13 cellular contexts compared by ENCODE assay signal in genomic region chr17:40580140-40580539, GRCh38. TPM values are rescaled to one million over a fixed set of nuclear protein-coding genes. Genes with fewer than 3 reads are reported as not detected.
A peak's percentile ranks its signal among the peaks of the same experiment; 100 is the strongest.
DNase-seq lines count a peak whose midpoint lies in the region; ATAC-seq lines count a peak whose summit lies in the region.
"Had no signal": no experiment of that assay in that cellular context is flagged by ENCODE, and none has a peak within 500 bp of the region (broad histone marks: within the 10 kb centered on the region; RNA-seq: fewer than 3 reads in every experiment).

No MANE protein-coding gene starts in this region.

- H3K27me3 Mint-ChIP-seq in activated T-cell treated with anti-CD3 and anti-CD28 coated beads, Interleukin-2, amount 50 U/mL, for 24 hours, result no peaks in the 10 kb centered on the region
- H3K27me3 Mint-ChIP-seq in T-cell, result no peaks in the 10 kb centered on the region
- no peaks in the 10 kb centered on the region for H3K27me3 Mint-ChIP-seq in activated naive CD8-positive, alpha-beta T cell treated with anti-CD3 and anti-CD28 coated beads, Interleukin-2, amount 50 U/mL, for 24 hours
- no peaks in the 10 kb centered on the region for H3K27me3 Mint-ChIP-seq in stimulated activated memory B cell treated with anti-CD40 and anti-IgM and Interleukin-4, amounts not matched to agents 10 μg/mL and 1 μg/mL and 100 μg/mL, for 72 hours

- no peak for DNase-seq in activated T-cell treated with anti-CD3 and anti-CD28 coated beads, Interleukin-2, amount 50 U/mL, for 24 hours
- DNase-seq in activated T-cell treated with anti-CD3 and anti-CD28 coated beads, Interleukin-2, amount 50 U/mL, for 1 hour, result no peak
- no peak for DNase-seq in T-cell
- DNase-seq in activated naive CD8-positive, alpha-beta T cell treated with anti-CD3 and anti-CD28 coated beads, Interleukin-2, amount 50 U/mL, for 24 hours, result no peak
- no peak for DNase-seq in activated CD8-positive, alpha-beta memory T cell treated with anti-CD3 and anti-CD28 coated beads for 24 hours
- DNase-seq in DMS153 (lab: John Stamatoyannopoulos, UW), result no peak
- DNase-seq: Caco-2; H9; NCI-H1105 treated with DMSO at 0.1 percent for 48 hours; NCI-H1694 treated with DMSO at 0.1 percent for 48 hours; NK-92 treated with Interleukin-12 subunit alpha and Interleukin-12 subunit beta, amount 100 ng/mL, for 24 hours had no signal

- peaks cover 91% of the 10 kb centered on the region for H3K4me1 Mint-ChIP-seq in activated T-cell treated with anti-CD3 and anti-CD28 coated beads, Interleukin-2, amount 50 U/mL, for 24 hours (ENCODE audit: low read depth)
- H3K4me1 Mint-ChIP-seq in T-cell, result peaks cover 91 to 94% (median 91%) of the 10 kb centered on the region in 3 donors
- peaks cover 88% of the 10 kb centered on the region for H3K4me1 Mint-ChIP-seq in activated naive CD8-positive, alpha-beta T cell treated with anti-CD3 and anti-CD28 coated beads, Interleukin-2, amount 50 U/mL, for 24 hours
- H3K4me1 Mint-ChIP-seq in stimulated activated memory B cell treated with anti-CD40 and anti-IgM and Interleukin-4, amounts not matched to agents 10 μg/mL and 1 μg/mL and 100 μg/mL, for 72 hours, result peaks cover 77% of the 10 kb centered on the region

- peak overlapping the region; percentile 42 for H3K27ac Mint-ChIP-seq in activated T-cell treated with anti-CD3 and anti-CD28 coated beads, Interleukin-2, amount 50 U/mL, for 24 hours
- peak overlapping the region; percentile 87 to 96 for H3K27ac Mint-ChIP-seq in T-cell
- H3K27ac Mint-ChIP-seq in activated naive CD8-positive, alpha-beta T cell treated with anti-CD3 and anti-CD28 coated beads, Interleukin-2, amount 50 U/mL, for 24 hours, result peak overlapping the region; percentile 49
- H3K27ac Mint-ChIP-seq in stimulated activated memory B cell treated with anti-CD40 and anti-IgM and Interleukin-4, amounts not matched to agents 10 μg/mL and 1 μg/mL and 100 μg/mL, for 72 hours, result peak overlapping the region; percentile 61
- H3K27ac Mint-ChIP-seq: H9 had no signal

- CTCF ChIA-PET in T-cell (lab: Charles Lee), result interaction anchor here in 1 of 2 donors (0.6 kb wide), 1 partner anchor 48 kb away, joined by 3 read pairs; no protein-coding TSS in a partner anchor

- H3K9me3 Mint-ChIP-seq in activated T-cell treated with anti-CD3 and anti-CD28 coated beads, Interleukin-2, amount 50 U/mL, for 24 hours, result peaks cover 25% of the 10 kb centered on the region
- H3K9me3 Mint-ChIP-seq in T-cell, result peaks cover 2 to 11% (median 8%) of the 10 kb centered on the region in 3 donors
- peaks cover 19% of the 10 kb centered on the region for H3K9me3 Mint-ChIP-seq in activated naive CD8-positive, alpha-beta T cell treated with anti-CD3 and anti-CD28 coated beads, Interleukin-2, amount 50 U/mL, for 24 hours
- peaks cover 9% of the 10 kb centered on the region for H3K9me3 Mint-ChIP-seq in stimulated activated memory B cell treated with anti-CD40 and anti-IgM and Interleukin-4, amounts not matched to agents 10 μg/mL and 1 μg/mL and 100 μg/mL, for 72 hours

- H3K4me3 Mint-ChIP-seq in activated T-cell treated with anti-CD3 and anti-CD28 coated beads, Interleukin-2, amount 50 U/mL, for 24 hours, result no peak overlapping the region
- peak overlapping the region in 2 of 3 donors; percentile 21 to 36 for H3K4me3 Mint-ChIP-seq in T-cell
- no peak overlapping the region for H3K4me3 Mint-ChIP-seq in activated naive CD8-positive, alpha-beta T cell treated with anti-CD3 and anti-CD28 coated beads, Interleukin-2, amount 50 U/mL, for 24 hours
- no peak overlapping the region for H3K4me3 Mint-ChIP-seq in stimulated activated memory B cell treated with anti-CD40 and anti-IgM and Interleukin-4, amounts not matched to agents 10 μg/mL and 1 μg/mL and 100 μg/mL, for 72 hours
- H3K4me3 Mint-ChIP-seq: H9 had no signal

- H3K36me3 Mint-ChIP-seq in activated T-cell treated with anti-CD3 and anti-CD28 coated beads, Interleukin-2, amount 50 U/mL, for 24 hours (ENCODE audit: low read depth), result peaks cover 23% of the 10 kb centered on the region
- H3K36me3 Mint-ChIP-seq in T-cell, result peaks cover 17% of the 10 kb centered on the region
- H3K36me3 Mint-ChIP-seq in activated naive CD8-positive, alpha-beta T cell treated with anti-CD3 and anti-CD28 coated beads, Interleukin-2, amount 50 U/mL, for 24 hours (ENCODE audit: low read depth), result peaks cover 19% of the 10 kb centered on the region
- H3K36me3 Mint-ChIP-seq in stimulated activated memory B cell treated with anti-CD40 and anti-IgM and Interleukin-4, amounts not matched to agents 10 μg/mL and 1 μg/mL and 100 μg/mL, for 72 hours, result peaks cover 13% of the 10 kb centered on the region

- POLR2A ChIA-PET in T-cell (lab: Charles Lee), result no interaction called here

- ATAC-seq in T-cell (replicated peaks in 1 of 4) (no peak), HG03039 (IDR thresholded peaks at IDR 0.05; ENCODE audit: unreplicated experiment) (no peak)
- ATAC-seq in activated naive CD8-positive, alpha-beta T cell treated with anti-CD3 and anti-CD28 coated beads, Interleukin-2, amount 50 U/mL, for 24 hours, result no peak
- ATAC-seq in stimulated activated memory B cell treated with anti-CD40 and anti-IgM and Interleukin-4, amounts not matched to agents 10 μg/mL and 1 μg/mL and 100 μg/mL, for 72 hours, result no peak

RNA-seq across cellular contexts. Expression of gene CCR7, which starts 14.9 kb away (rescaled TPM):
- total RNA-seq in T-cell, result 100 to 1,000 TPM; 173 to 438 (median 340) TPM
- total RNA-seq: Caco-2 had no signal

Comparison
In these comparisons a context has a peak if more than half of its experiments do, and no peak if none do; other contexts are left out.
1. H3K4me3 Mint-ChIP-seq: peak in T-cell (2 of 3); none in activated T-cell treated with anti-CD3 and anti-CD28 coated beads, Interleukin-2, amount 50 U/mL, for 24 hours (single experiment), activated naive CD8-positive, alpha-beta T cell treated with anti-CD3 and anti-CD28 coated beads, Interleukin-2, amount 50 U/mL, for 24 hours (single experiment) and stimulated activated memory B cell treated with anti-CD40 and anti-IgM and Interleukin-4, amounts not matched to agents 10 μg/mL and 1 μg/mL and 100 μg/mL, for 72 hours (single experiment).
2. Peak in every context shown above with its lines, with median percentiles within 50 percentile points of each other: H3K27ac Mint-ChIP-seq.